ENCODE assay signal across 18 cellular contexts in genomic region chr18:28081516-28081915, GRCh38.
A peak's percentile ranks its signal among the peaks of the same experiment; 100 is the strongest.
DNase-seq lines count a peak whose midpoint lies in the region; FAIRE-seq and TF ChIP-seq lines count a peak whose summit lies in the region.
"Had no signal": no experiment of that assay in that cellular context is flagged by ENCODE, and none has a peak within 500 bp of the region (broad histone marks: within the 10 kb centered on the region; RNA-seq: fewer than 3 reads in every experiment).

No MANE protein-coding gene starts in this region.

- H3K4me1 Mint-ChIP-seq in nephron progenitor cell, result peaks cover 21% of the 10 kb centered on the region
- H3K4me1 Mint-ChIP-seq: CD4-positive, CD25-positive, alpha-beta regulatory T cell had no signal

- intact Hi-C loops in OCI-LY7 (cut with micrococcal nuclease; ENCODE audit: unreplicated experiment), result no loop called here

- peak overlapping the region; percentile 50 for H3K27ac ChIP-seq in HUES48 (ENCODE audit: low read depth, low read length)
- H3K27ac ChIP-seq in OCI-LY7 (ENCODE audit: low read depth, low read length, poor library complexity, severe bottlenecking), result no peak overlapping the region
- no peak overlapping the region for H3K27ac ChIP-seq in H1 (ENCODE audit: low read depth, low read length)
- H3K27ac ChIP-seq in smooth muscle cell (ENCODE audit: low read depth), result peak overlapping the region; percentile 92

- no peak overlapping the region for H2AK5ac ChIP-seq in H1 (ENCODE audit: low read depth, low read length)

- FAIRE-seq in H1 (lab: Jason Lieb, UNC), result no peak
- FAIRE-seq: G401.6, GM12891, GM19239, HTR-8/SVneo had no signal

- H2BK12ac ChIP-seq in H1 (ENCODE audit: low read depth, low read length), result no peak overlapping the region

- BruUV-seq in OCI-LY7 (replicated peaks; lab: Mats Ljungman, UMichigan), result no TSS peak

- H3K9ac ChIP-seq in HUES48 (ENCODE audit: low read depth, low read length), result no peak overlapping the region
- no peak overlapping the region for H3K9ac ChIP-seq in H1 (replicated peaks in 1 of 4; ENCODE audit: extremely low read depth in 1 of 4, low read depth in 3 of 4, low read length in 3 of 4)
- no peak overlapping the region for H3K9ac ChIP-seq in smooth muscle cell (ENCODE audit: low read depth)

- 89% methylated on average over 2 of the region's 2 CpGs; no CpG with 5 or more reads in 1 of the 2 experiments for WGBS in H1 (ENCODE audit: extremely low coverage in 1 of 2, insufficient coverage in 1 of 2, insufficient read length in 1 of 2, insufficient replicate concordance in 2 of 2, low coverage in 1 of 2, low lambda C conversion rate in 2 of 2, missing lambda C conversion rate in 1 of 2), 2 experiments
- 85% methylated on average over 2 of the region's 2 CpGs for WGBS in smooth muscle cell (ENCODE audit: low lambda C conversion rate)

- H3K9me2 ChIP-seq in OCI-LY7 (ENCODE audit: insufficient read depth, low read length), result no peaks in the 10 kb centered on the region

- H2BK15ac ChIP-seq in H1 (ENCODE audit: low read length), result no peak overlapping the region

- H3K9me3 Mint-ChIP-seq in nephron progenitor cell, result no peaks in the 10 kb centered on the region
- H3K9me3 Mint-ChIP-seq: GM23338, HFFc6 had no signal

- no peaks in the 10 kb centered on the region; the same call in 1 of the 2 replicates for H3K23me2 ChIP-seq in H1 (ENCODE audit: low read depth, low read length)

- H2BK20ac ChIP-seq in H1 (ENCODE audit: low read length), result no peak overlapping the region

- no peak for TF ChIP-seq POLR2A in H1 (IDR thresholded peaks at IDR 0.05; ENCODE audit: control extremely low read depth in 1 of 2, low read depth in 2 of 2, low read length in 2 of 2)

- no peak overlapping the region for H2BK120ac ChIP-seq in H1 (replicated peaks; ENCODE audit: low read depth, low read length)

- peaks cover 29% of the 10 kb centered on the region for H3F3A ChIP-seq in smooth muscle cell (ENCODE audit: low read depth)

- no peak overlapping the region for H4K8ac ChIP-seq in H1 (ENCODE audit: extremely low read depth, insufficient read depth, low read length)

- no peak for TF ChIP-seq RAD21 in H1 (IDR thresholded peaks at IDR 0.05 in 1 of 2, conservative IDR thresholded peaks at IDR 0.05 in 1 of 2; ENCODE audit: low read depth in 2 of 2, low read length in 2 of 2)

- no peak overlapping the region for H4K91ac ChIP-seq in H1 (replicated peaks; ENCODE audit: insufficient read length, low read length)

- H2BK5ac ChIP-seq in H1 (ENCODE audit: low read depth, low read length), result no peak overlapping the region

- H3K4me3 ChIP-seq in HUES48 (ENCODE audit: low read depth, low read length) (no peak overlapping the region), OCI-LY7 (ENCODE audit: low read depth, low read length, poor library complexity, severe bottlenecking) (no peak overlapping the region), H1 (ENCODE audit: extremely low read depth in 1 of 4, insufficient read depth in 2 of 4, low read depth in 3 of 4, low read length in 4 of 4) (no peak overlapping the region), smooth muscle cell (no peak overlapping the region)
- H3K4me3 ChIP-seq: GM23338 had no signal

- no peak overlapping the region for H3K18ac ChIP-seq in H1 (ENCODE audit: extremely low read depth, low read length)

- H3K9me3 ChIP-seq in HUES48 (ENCODE audit: control insufficient read depth, insufficient read depth, low read length), result no peaks in the 10 kb centered on the region
- H3K9me3 ChIP-seq in OCI-LY7 (ENCODE audit: low read length), result no peaks in the 10 kb centered on the region
- H3K9me3 ChIP-seq in H1 (ENCODE audit: insufficient read depth in 2 of 2, low read depth in 1 of 2, low read length in 1 of 2), result no peaks in the 10 kb centered on the region
- H3K9me3 ChIP-seq in smooth muscle cell (replicated peaks; ENCODE audit: low read depth), result no peaks in the 10 kb centered on the region
- H3K9me3 ChIP-seq: BE2C, Caco-2 had no signal

- no peak overlapping the region for H4K5ac ChIP-seq in H1 (ENCODE audit: insufficient read length, low read depth, low read length)

- no peak overlapping the region; the same call in 1 of the 2 replicates for H3K4me2 ChIP-seq in OCI-LY7 (ENCODE audit: low read length)
- no peak overlapping the region for H3K4me2 ChIP-seq in H1 (ENCODE audit: insufficient read depth in 1 of 2, low read depth in 2 of 2, low read length in 2 of 2)
- peak overlapping the region; percentile 39 for H3K4me2 ChIP-seq in smooth muscle cell
- H3K4me2 ChIP-seq: GM23338 had no signal

- no peak overlapping the region for H3K4me3 Mint-ChIP-seq in nephron progenitor cell
- H3K4me3 Mint-ChIP-seq: CD4-positive, CD25-positive, alpha-beta regulatory T cell; GM23338; HFFc6 had no signal

- H3K14ac ChIP-seq in H1 (ENCODE audit: insufficient read length), result no peak overlapping the region

- POLR2A ChIA-PET in OCI-LY7 (lab: Charles Lee) (interaction anchor here (0.7 kb wide), 1 partner anchor 455 kb away, joined by 3 read pairs; no protein-coding TSS in a partner anchor), H1 (lab: Charles Lee; ENCODE audit: partially characterized antibody) (no interaction called here)

- no peaks in the 10 kb centered on the region for H3K79me2 ChIP-seq in OCI-LY7 (ENCODE audit: insufficient read depth, low read depth, low read length)
- no peaks in the 10 kb centered on the region for H3K79me2 ChIP-seq in H1 (ENCODE audit: control insufficient read depth in 1 of 2, insufficient read depth in 2 of 2, low read length in 2 of 2)
- peaks cover 63% of the 10 kb centered on the region for H3K79me2 ChIP-seq in smooth muscle cell (ENCODE audit: low read depth)

- no peak overlapping the region for H3K4ac ChIP-seq in H1 (replicated peaks; ENCODE audit: insufficient read length, low read depth, low read length)

- TF ChIP-seq CTCF in OCI-LY7 (conservative IDR thresholded peaks at IDR 0.05; ENCODE audit: low read length) (no peak), H1 (IDR thresholded peaks at IDR 0.05; ENCODE audit: control extremely low read depth in 1 of 3, insufficient read depth in 1 of 3, low read depth in 1 of 3, low read length in 3 of 3) (no peak), smooth muscle cell (IDR thresholded peaks at IDR 0.05; ENCODE audit: borderline replicate concordance, insufficient read depth, poor library complexity, severe bottlenecking) (no peak), nephron progenitor cell (IDR thresholded peaks at IDR 0.05) (no peak)

- H3K36me3 ChIP-seq in HUES48 (ENCODE audit: control insufficient read depth, insufficient read depth, low read length) (no peaks in the 10 kb centered on the region), OCI-LY7 (ENCODE audit: insufficient read depth, low read length) (no peaks in the 10 kb centered on the region), H1 (ENCODE audit: control insufficient read depth in 2 of 4, insufficient read depth in 4 of 4, low read length in 3 of 4) (no peaks in the 10 kb centered on the region), smooth muscle cell (ENCODE audit: low read depth) (no peaks in the 10 kb centered on the region)
- H3K36me3 ChIP-seq: BE2C had no signal

- peaks cover 5% of the 10 kb centered on the region for H3K36me3 Mint-ChIP-seq in nephron progenitor cell (ENCODE audit: low read depth)
- H3K36me3 Mint-ChIP-seq: CD4-positive, CD25-positive, alpha-beta regulatory T cell had no signal

- H3K27me3 ChIP-seq in HUES48 (ENCODE audit: control insufficient read depth, insufficient read depth, low read length), result no peaks in the 10 kb centered on the region; the same call in 1 of the 2 replicates
- H3K27me3 ChIP-seq in H1 (replicated peaks in 1 of 4; ENCODE audit: control insufficient read depth in 3 of 4, extremely low read depth in 1 of 4, insufficient read depth in 3 of 4, low read length in 3 of 4), result no peaks in the 10 kb centered on the region; a peak in 1 of 7 replicates
- no peaks in the 10 kb centered on the region for H3K27me3 ChIP-seq in smooth muscle cell (ENCODE audit: low read depth)
- H3K27me3 ChIP-seq: BE2C had no signal

- H3K27ac Mint-ChIP-seq in nephron progenitor cell, result no peak overlapping the region
- H3K27ac Mint-ChIP-seq: CD4-positive, CD25-positive, alpha-beta regulatory T cell; GM23338 had no signal

- H3K4me1 ChIP-seq in HUES48 (ENCODE audit: control insufficient read depth, insufficient read depth, low read length) (peaks cover 59% of the 10 kb centered on the region), OCI-LY7 (ENCODE audit: insufficient read depth, low read length, poor library complexity, severe bottlenecking) (peaks cover 22% of the 10 kb centered on the region), H1 (replicated peaks in 1 of 4; ENCODE audit: control insufficient read depth in 3 of 4, insufficient read depth in 4 of 4, low read length in 3 of 4) (peaks cover 0 to 6% (median 3%) of the 10 kb centered on the region in 4 experiments; a peak in 2 of 7 replicates), smooth muscle cell (ENCODE audit: low read depth) (peaks cover 58% of the 10 kb centered on the region)

- no peak for DNase-seq in OCI-LY7 (ENCODE audit: low spot score)
- no peak for DNase-seq in H1 (ENCODE audit: low read depth in 1 of 2, low spot score in 2 of 2)
- DNase-seq in smooth muscle cell (lab: John Stamatoyannopoulos, UW; ENCODE audit: unreplicated experiment), result no peak
- no peak for DNase-seq in NCI-H2081 (lab: John Stamatoyannopoulos, UW)
- DNase-seq in nephron progenitor cell, result no peak
- no peak for DNase-seq in SK-N-DZ (ENCODE audit: low spot score)
- DNase-seq: BE2C; C1 segment of cervical spinal cord; Caco-2; CD4-positive, CD25-positive, alpha-beta regulatory T cell; H7; HFFc6 had no signal

- TF ChIP-seq EP300 in H1 (IDR thresholded peaks at IDR 0.05; ENCODE audit: borderline replicate concordance in 1 of 2, low read depth in 2 of 2, low read length in 2 of 2), result no peak

- no peaks in the 10 kb centered on the region for H3K79me1 ChIP-seq in H1 (ENCODE audit: low read depth, low read length)

- no peak overlapping the region for H3K56ac ChIP-seq in H1 (replicated peaks; ENCODE audit: insufficient read length, low read depth, low read length)

- H3K23ac ChIP-seq in H1 (ENCODE audit: insufficient read length), result no peak overlapping the region

- peak overlapping the region; percentile 92; the same call in 1 of the 2 replicates for H2AFZ ChIP-seq in OCI-LY7 (ENCODE audit: low read length)
- H2AFZ ChIP-seq in H1 (ENCODE audit: low read length), result no peak overlapping the region
- no peak overlapping the region for H2AFZ ChIP-seq in smooth muscle cell (ENCODE audit: low read depth)
- H2AFZ ChIP-seq: GM23338 had no signal

- CTCF ChIA-PET in OCI-LY7 (lab: Charles Lee; ENCODE audit: unreplicated experiment) (interaction anchor here (0.6 kb wide), 1 partner anchor 867 kb away, joined by 3 read pairs; no protein-coding TSS in a partner anchor), H1 (lab: Charles Lee; ENCODE audit: partially characterized antibody) (interaction anchor here (1.0 to 1.3 kb wide), 2 partner anchors 14 to 16 kb away, joined by 3 read pairs; no protein-coding TSS in a partner anchor)

- no peaks in the 10 kb centered on the region for H3K27me3 Mint-ChIP-seq in nephron progenitor cell (ENCODE audit: low read depth, poor library complexity)
- H3K27me3 Mint-ChIP-seq: CD4-positive, CD25-positive, alpha-beta regulatory T cell had no signal

- H4K20me1 ChIP-seq in OCI-LY7 (ENCODE audit: insufficient read depth, low read length) (no peaks in the 10 kb centered on the region), H1 (replicated peaks in 1 of 2; ENCODE audit: control insufficient read depth in 1 of 2, insufficient read depth in 2 of 2, low read length in 2 of 2) (peaks cover 0 to 2% of the 10 kb centered on the region in 2 experiments), smooth muscle cell (ENCODE audit: low read depth) (no peaks in the 10 kb centered on the region)

Comparison
In these comparisons a context has a peak if more than half of its experiments do, and no peak if none do; other contexts are left out.
1. H3K27ac ChIP-seq: peak in HUES48 (single experiment) and smooth muscle cell (single experiment); none in OCI-LY7 (single experiment) and H1 (single experiment).